In genomic region chr17:32912218-32912897, GRCh38 we compare ENCODE assay signal across 8 cellular contexts. TPM values are rescaled to one million over a fixed set of nuclear protein-coding genes. Genes with fewer than 3 reads are reported as not detected.
A peak's percentile ranks its signal among the peaks of the same experiment; 100 is the strongest.
DNase-seq lines count a peak whose midpoint lies in the region; ATAC-seq and TF ChIP-seq lines count a peak whose summit lies in the region.

No MANE protein-coding gene starts in this region.

- 0 out of 2 replicates have a peak overlapping the region, but pooled peaks have one; percentile 24 for H2BK120ac ChIP-seq in IMR-90 (ENCODE audit: low read depth, low read length)

- no peak for TF ChIP-seq RAD21 in IMR-90 (IDR thresholded peaks at IDR 0.05; ENCODE audit: low read length)

- H3K23ac ChIP-seq in IMR-90 (ENCODE audit: low read depth, low read length): no peak overlapping the region

- TF ChIP-seq POLR2A in IMR-90 (IDR thresholded peaks at IDR 0.05; ENCODE audit: low read depth, low read length) (no peak), breast epithelium (IDR thresholded peaks at IDR 0.05) (no peak), testis (IDR thresholded peaks at IDR 0.05) (no peak)

- H3K56ac ChIP-seq in IMR-90 (ENCODE audit: extremely low read depth, insufficient read depth, low read length): no peak overlapping the region; the same call in 1 of the 2 replicates

- H2AK5ac ChIP-seq in IMR-90 (ENCODE audit: low read depth, low read length): no peak overlapping the region

- 0 out of 2 replicates have a peak overlapping the region, but pooled peaks have one; percentile 16 for H3K14ac ChIP-seq in IMR-90 (replicated peaks; ENCODE audit: low read depth, low read length)

- H3K4ac ChIP-seq in IMR-90 (ENCODE audit: low read depth, low read length): no peak overlapping the region; the same call in 1 of the 2 replicates

- H3K27ac ChIP-seq in IMR-90 (ENCODE audit: insufficient read depth, low read length) (peak overlapping the region; percentile 20; the same call in 1 of the 2 replicates), breast epithelium (peak overlapping the region; percentile 72 to 78), testis (no peak overlapping the region)

- DNase-seq in IMR-90 (peak; percentile 76), breast epithelium (ENCODE audit: low spot score in 2 of 2) (peak; percentile 68 to 71), kidney tubule cell (ENCODE audit: low spot score) (peak; percentile 80), testis (peak; percentile 77), NCI-H226 (no peak), T-cell (no peak)
- DNase-seq in activated CD4-positive, CD25-positive, alpha-beta regulatory T cell treated with anti-CD3 and anti-CD28 coated beads, Interleukin-2, amount 50 U/mL, for 72 hours: no peak

- no peaks in the 10 kb centered on the region for H4K20me1 ChIP-seq in IMR-90 (ENCODE audit: insufficient read depth, low read length)

- POLR2A ChIA-PET in IMR-90 (lab: Charles Lee; ENCODE audit: unreplicated experiment) (no interaction called here), T-cell (lab: Charles Lee) (no interaction called here)

- peak overlapping the region; percentile 39 for H3K9ac ChIP-seq in IMR-90 (ENCODE audit: low read depth, low read length)

- no peaks in the 10 kb centered on the region for H3K4me1 Mint-ChIP-seq in T-cell

- no peaks in the 10 kb centered on the region; the same call in 1 of the 2 replicates for H3K9me1 ChIP-seq in IMR-90 (ENCODE audit: insufficient read depth, low read length)

- dilution Hi-C loops in IMR-90 (cut with HindIII; ENCODE audit: low sequenced_read_pairs, unreplicated experiment): no loop called here

- H3K4me3 ChIP-seq in IMR-90 (ENCODE audit: insufficient read depth, low read depth, low read length) (no peak overlapping the region), breast epithelium (peak overlapping the region in 2 of 3 donors; percentile 28 to 29), testis (no peak overlapping the region)

- peak overlapping the region; percentile 74 for H3K4me2 ChIP-seq in IMR-90 (ENCODE audit: low read depth, low read length)

- no peak overlapping the region for H2BK5ac ChIP-seq in IMR-90 (ENCODE audit: low read depth, low read length, poor library complexity, severe bottlenecking)

- peak overlapping the region; percentile 19; the same call in 1 of the 3 replicates for H2BK15ac ChIP-seq in IMR-90 (ENCODE audit: low read depth, low read length)

- H4K8ac ChIP-seq in IMR-90 (ENCODE audit: low read depth in 2 of 2, low read length in 2 of 2): peak overlapping the region; percentile 40 to 73

- H3K27me3 Mint-ChIP-seq in T-cell: peaks cover 0 to 10% of the 10 kb centered on the region in 2 donors

- TF ChIP-seq CTCF in IMR-90 (conservative IDR thresholded peaks at IDR 0.05; ENCODE audit: low read depth, low read length): peak; percentile 20; the same call in 1 of the 2 replicates
- no peak for TF ChIP-seq CTCF in breast epithelium (IDR thresholded peaks at IDR 0.05)
- no peak for TF ChIP-seq CTCF in testis (IDR thresholded peaks at IDR 0.05)

- peak; percentile 98 for ATAC-seq in IMR-90 (ENCODE audit: low read depth)
- no peak for ATAC-seq in HG02870 (IDR thresholded peaks at IDR 0.05; ENCODE audit: unreplicated experiment)
- ATAC-seq in T-cell (replicated peaks in 1 of 4): no peak

- BruUV-seq in IMR-90 (replicated peaks; lab: Mats Ljungman, UMichigan): no TSS peak

- H2BK20ac ChIP-seq in IMR-90 (ENCODE audit: low read depth, low read length): no peak overlapping the region

- in situ Hi-C loops in IMR-90 (cut with MboI; ENCODE audit: low sequenced_read_pairs): loop anchor here (25.0 kb wide), 1 partner anchor 125 kb away; no protein-coding TSS in a partner anchor

- H3K18ac ChIP-seq in IMR-90 (ENCODE audit: low read depth, low read length): peak overlapping the region; percentile 17

- no peaks in the 10 kb centered on the region for H3K36me3 ChIP-seq in IMR-90 (ENCODE audit: control insufficient read depth, insufficient read depth, low read length)
- no peaks in the 10 kb centered on the region for H3K36me3 ChIP-seq in breast epithelium
- no peaks in the 10 kb centered on the region for H3K36me3 ChIP-seq in testis (ENCODE audit: low read depth, missing control alignments)

- H3K27me3 ChIP-seq in IMR-90 (ENCODE audit: control insufficient read depth, insufficient read depth, low read length) (peaks cover 5% of the 10 kb centered on the region; the same call in 1 of the 2 replicates), breast epithelium (no peaks in the 10 kb centered on the region), testis (no peaks in the 10 kb centered on the region)

- intact Hi-C loops in IMR-90 (cut with micrococcal nuclease): no loop called here
- intact Hi-C loops in breast epithelium (cut with DNase I; ENCODE audit: low total_unique reads): no loop called here
- intact Hi-C loops in testis (cut with DNase I; ENCODE audit: low total_unique reads): no loop called here

- no peaks in the 10 kb centered on the region for H3K79me1 ChIP-seq in IMR-90 (ENCODE audit: low read depth in 1 of 2, low read length in 2 of 2)

- CTCF ChIA-PET in IMR-90 (lab: Yijun Ruan, JAX) (interaction anchor here (1.4 to 2.7 kb wide), 4 partner anchors 17 to 129 kb away, joined by 3 to 9 read pairs (median 6); partner anchors contain the start of gene MYO1D), T-cell (lab: Charles Lee) (interaction anchor here (0.6 to 1.0 kb wide), 2 partner anchors 80 to 129 kb away, joined by 3 to 4 read pairs; no protein-coding TSS in a partner anchor)

- no peak overlapping the region; the same call in 1 of the 2 replicates for H4K91ac ChIP-seq in IMR-90 (ENCODE audit: insufficient read depth, low read depth, low read length)

- H4K5ac ChIP-seq in IMR-90 (ENCODE audit: low read depth, low read length): peak overlapping the region; percentile 51

- H3K4me3 Mint-ChIP-seq in T-cell: no peak overlapping the region

- H3K27ac Mint-ChIP-seq in T-cell: no peak overlapping the region

- H3K4me1 ChIP-seq in IMR-90 (ENCODE audit: control insufficient read depth, insufficient read depth, low read length) (peaks cover 2% of the 10 kb centered on the region; the same call in 1 of the 2 replicates), breast epithelium (no peaks in the 10 kb centered on the region), testis (peaks cover 3% of the 10 kb centered on the region)

- H3K9me3 ChIP-seq in IMR-90 (ENCODE audit: control insufficient read depth, insufficient read depth, low read length) (no peaks in the 10 kb centered on the region), breast epithelium (no peaks in the 10 kb centered on the region), testis (no peaks in the 10 kb centered on the region)

- H3K9me3 Mint-ChIP-seq in T-cell: no peaks in the 10 kb centered on the region

- 0% methylated on average over 3 of the region's 10 CpGs; no CpG with 5 or more reads in 1 of the 2 experiments for WGBS in IMR-90 (ENCODE audit: extremely low coverage in 2 of 2, insufficient read length in 1 of 2), 2 experiments
- 35 to 41% methylated on average over 10 of the region's 10 CpGs for WGBS in testis, 2 donors

- no peak overlapping the region for H2AK9ac ChIP-seq in IMR-90 (replicated peaks; ENCODE audit: low read depth, low read length, poor library complexity)

- H3K36me3 Mint-ChIP-seq in T-cell: no peaks in the 10 kb centered on the region

- peak overlapping the region; percentile 66 for H2AFZ ChIP-seq in IMR-90 (replicated peaks; ENCODE audit: low read length, poor library complexity)

TF ChIP-seq in IMR-90, 13 proteins besides CTCF, POLR2A, EP300 and RAD21:
- no peak for TF ChIP-seq MAFK (IDR thresholded peaks at IDR 0.05; ENCODE audit: low read depth, low read length)
- 0 out of 2 replicates have a peak, but pooled peaks have one; percentile 21 for TF ChIP-seq MXI1 (IDR thresholded peaks at IDR 0.05; ENCODE audit: borderline replicate concordance, low read depth, low read length)

RNA-seq across cellular contexts. Expression of gene TMEM98, which starts 15.6 kb away (rescaled TPM):
- total RNA-seq in IMR-90 (2012; rRNA removed) (129 and 173 TPM in 2 replicates), breast epithelium (100 to 1,000 TPM in 2 of 3 donors, 10 to 100 TPM in 1; 59.7 to 138 (median 129) TPM), testis (10 to 100 TPM; 39.0 to 66.9 TPM), T-cell (under 1 TPM in 3 of 5 donors, not detected in 2; 0.26 to 0.41 (median 0.36) TPM)
- polyA plus RNA-seq in IMR-90 (2012; rRNA removed) (195 TPM in 2 replicates), testis (ENCODE audit: insufficient read depth, low read depth, low replicate concordance) (64.9 TPM)
- 288 and 315 TPM in 2 replicates for polyA plus RNA-seq in IMR-90 (2012; cell fraction: cytosol; rRNA removed)
- polyA plus RNA-seq in IMR-90 (2012; cell fraction: nucleus; rRNA removed; ENCODE audit: low replicate concordance): 125 and 152 TPM in 2 replicates

RNA-seq across cellular contexts. Expression of gene MYO1D, which starts 35.4 kb away (rescaled TPM):
- total RNA-seq in IMR-90 (2012; rRNA removed): 0.56 and 0.90 TPM in 2 replicates
- 0.63 and 0.67 TPM in 2 replicates for polyA plus RNA-seq in IMR-90 (2012; rRNA removed)
- polyA plus RNA-seq in IMR-90 (2012; cell fraction: cytosol; rRNA removed): 0.41 and 0.43 TPM in 2 replicates
- 0.13 and 0.42 TPM in 2 replicates for polyA plus RNA-seq in IMR-90 (2012; cell fraction: nucleus; rRNA removed; ENCODE audit: low replicate concordance)
- 100 to 1,000 TPM in 1 of 3 donors, 10 to 100 TPM in 2; 54.4 to 114 (median 76.7) TPM for total RNA-seq in breast epithelium
- total RNA-seq in testis: 10 to 100 TPM; 33.6 to 34.1 TPM
- polyA plus RNA-seq in testis (ENCODE audit: insufficient read depth, low read depth, low replicate concordance): 29.5 TPM
- total RNA-seq in T-cell: 10 to 100 TPM in 2 of 5 donors, 1 to 10 TPM in 3; 8.3 to 11.1 (median 9.5) TPM

Comparison
In these comparisons a context has a peak if more than half of its experiments do, and no peak if none do; other contexts are left out.
1. DNase-seq: peak in IMR-90 (single experiment), breast epithelium (2 of 2), kidney tubule cell (single experiment) and testis (single experiment); none in NCI-H226 (single experiment), T-cell (0 of 34) and activated CD4-positive, CD25-positive, alpha-beta regulatory T cell treated with anti-CD3 and anti-CD28 coated beads, Interleukin-2, amount 50 U/mL, for 72 hours (single experiment).
2. H3K27ac ChIP-seq: peak in IMR-90 (single experiment) and breast epithelium (2 of 2); none in testis (0 of 2).
3. H3K4me3 ChIP-seq: peak in breast epithelium (2 of 3); none in IMR-90 (single experiment) and testis (0 of 2).
4. RNA of gene TMEM98, which starts 15.6 kb away (total RNA-seq): 129 to 173 TPM in IMR-90, 59.7 to 138 TPM in breast epithelium and 39.0 to 66.9 TPM in testis; 0.26 to 0.41 TPM in T-cell; every median in the first group is over 10 times any median in the second.